25 cellular contexts compared by ENCODE assay signal in genomic region chr5:133487093-133487492, GRCh38.
"Had no signal": no experiment of that assay in that cellular context is flagged by ENCODE, and none has a peak within 500 bp of the region (broad histone marks: within the 10 kb centered on the region; RNA-seq: fewer than 3 reads in every experiment).

No MANE protein-coding gene starts in this region.

- H3K4me1 ChIP-seq: gastroesophageal sphincter, right atrium auricular region, vagina had no signal

- H3K27ac ChIP-seq: breast epithelium, gastroesophageal sphincter, right atrium auricular region, testis, vagina had no signal

- DNase-seq: activated CD4-positive, alpha-beta T cell treated with anti-CD3 and anti-CD28 coated beads, Interleukin-2, amount 10 ng/mL, durations not matched to agents 7 days and 5 days; activated CD4-positive, CD25-positive, alpha-beta regulatory T cell treated with anti-CD3 and anti-CD28 coated beads, Interleukin-2, amount 50 U/mL, for 72 hours; activated CD8-positive, alpha-beta T cell treated with anti-CD3 and anti-CD28 coated beads for 36 hours; activated naive CD8-positive, alpha-beta T cell treated with anti-CD3 and anti-CD28 coated beads, Interleukin-2, amount 50 U/mL, for 24 hours; activated T-cell treated with anti-CD3 and anti-CD28 coated beads, Interleukin-2, amount 50 U/mL, for 4 hours; amygdala; dermis blood vessel endothelial cell; effector CD8-positive, alpha-beta T cell; hippocampal formation; kidney; left colon; mesenchymal stem cell; stimulated activated CD4-positive, alpha-beta T cell treated with anti-CD3 and anti-CD28 coated beads, Interleukin-15, amount 100 ng/mL, for 24 hours; stimulated activated CD4-positive, alpha-beta T cell treated with anti-CD3 and anti-CD28 coated beads, Interleukin-2, amount 100 ng/mL, for 24 hours; stimulated activated naive CD4-positive, alpha-beta T cell treated with Interleukin-2 at 50 U/mL for 16 hours; T-helper 2 cell; testis; trophoblast cell had no signal

- H3K9me3 Mint-ChIP-seq: activated CD8-positive, alpha-beta T cell treated with anti-CD3 and anti-CD28 coated beads for 36 hours; activated naive CD8-positive, alpha-beta T cell treated with anti-CD3 and anti-CD28 coated beads, Interleukin-2, amount 50 U/mL, for 24 hours; natural killer cell treated with Interleukin-12 subunit alpha and Interleukin-12 subunit beta and Interleukin-15 and Interleukin-18, amount 100 ng/mL, for 72 hours had no signal

- H3K4me1 Mint-ChIP-seq: activated naive CD4-positive, alpha-beta T cell treated with anti-CD3 and anti-CD28 coated beads, Interleukin-2, amount 50 U/mL, for 24 hours; activated naive CD8-positive, alpha-beta T cell treated with anti-CD3 and anti-CD28 coated beads, Interleukin-2, amount 50 U/mL, for 24 hours had no signal

- H3K27ac Mint-ChIP-seq: activated CD4-positive, alpha-beta T cell treated with anti-CD3 and anti-CD28 coated beads, Interleukin-2, amount 10 ng/mL, durations not matched to agents 7 days and 5 days; activated CD8-positive, alpha-beta T cell treated with anti-CD3 and anti-CD28 coated beads for 36 hours; activated naive CD4-positive, alpha-beta T cell treated with anti-CD3 and anti-CD28 coated beads, Interleukin-2, amount 50 U/mL, for 24 hours; activated naive CD8-positive, alpha-beta T cell treated with anti-CD3 and anti-CD28 coated beads, Interleukin-2, amount 50 U/mL, for 24 hours; activated T-helper 2 cell treated with anti-CD3 and anti-CD28 coated beads, Interferon-gamma antibody, Interleukin-2, Interleukin-4, amounts not matched to agents 10 μg/mL and 5 μg/mL and 100 μg/mL, durations not matched to agents 14 hours and 24 hours and 36 hours; natural killer cell treated with Interleukin-12 subunit alpha and Interleukin-12 subunit beta and Interleukin-15 and Interleukin-18, amount 100 ng/mL, for 72 hours had no signal

- H3K27me3 Mint-ChIP-seq: activated naive CD4-positive, alpha-beta T cell treated with anti-CD3 and anti-CD28 coated beads, Interleukin-2, amount 50 U/mL, for 24 hours had no signal

- ATAC-seq: activated CD8-positive, alpha-beta T cell treated with anti-CD3 and anti-CD28 coated beads for 36 hours; activated naive CD8-positive, alpha-beta T cell treated with anti-CD3 and anti-CD28 coated beads, Interleukin-2, amount 50 U/mL, for 24 hours; activated T-cell treated with anti-CD3 and anti-CD28 coated beads, Interleukin-2, amount 50 U/mL, for 4 hours; gastroesophageal sphincter; left colon had no signal

- H3K4me3 ChIP-seq: breast epithelium, gastroesophageal sphincter, right atrium auricular region, testis, vagina had no signal

- H3K27me3 ChIP-seq: breast epithelium, gastroesophageal sphincter, right atrium auricular region, testis, vagina had no signal

- H3K4me3 Mint-ChIP-seq: activated CD4-positive, alpha-beta T cell treated with anti-CD3 and anti-CD28 coated beads, Interleukin-2, amount 10 ng/mL, durations not matched to agents 7 days and 5 days; activated CD8-positive, alpha-beta T cell treated with anti-CD3 and anti-CD28 coated beads for 36 hours; activated naive CD4-positive, alpha-beta T cell treated with anti-CD3 and anti-CD28 coated beads, Interleukin-2, amount 50 U/mL, for 24 hours; activated naive CD8-positive, alpha-beta T cell treated with anti-CD3 and anti-CD28 coated beads, Interleukin-2, amount 50 U/mL, for 24 hours; activated T-cell treated with anti-CD3 and anti-CD28 coated beads, Interleukin-2, amount 50 U/mL, for 4 hours; natural killer cell treated with Interleukin-12 subunit alpha and Interleukin-12 subunit beta and Interleukin-15 and Interleukin-18, amount 100 ng/mL, for 72 hours had no signal

- H3K36me3 Mint-ChIP-seq: activated naive CD4-positive, alpha-beta T cell treated with anti-CD3 and anti-CD28 coated beads, Interleukin-2, amount 50 U/mL, for 24 hours; natural killer cell treated with Interleukin-12 subunit alpha and Interleukin-12 subunit beta and Interleukin-15 and Interleukin-18, amount 100 ng/mL, for 72 hours had no signal

- H3K36me3 ChIP-seq: breast epithelium, gastroesophageal sphincter, right atrium auricular region, vagina had no signal
